In genomic region chr18:42510540-42510939, GRCh38 we compare ENCODE assay signal across 25 cellular contexts.
"Had no signal": no experiment of that assay in that cellular context is flagged by ENCODE, and none has a peak within 500 bp of the region (broad histone marks: within the 10 kb centered on the region; RNA-seq: fewer than 3 reads in every experiment).

No MANE protein-coding gene starts in this region.

- H3K27ac ChIP-seq: left ventricle myocardium inferior, pancreas, psoas muscle, skin epidermis, stomach, testis, thyroid gland, transverse colon, upper lobe of left lung had no signal

- ATAC-seq: naive thymus-derived CD4-positive, alpha-beta T cell; natural killer cell treated with Interleukin-12 subunit alpha and Interleukin-12 subunit beta and Interleukin-15 and Interleukin-18, amount 100 ng/mL, for 72 hours; pancreas; psoas muscle; sciatic nerve; stimulated activated naive B cell treated with anti-CD40 and anti-IgM and Interleukin-4, amounts not matched to agents 10 μg/mL and 1 μg/mL and 100 μg/mL, for 72 hours; stimulated activated naive CD8-positive, alpha-beta T cell treated with anti-CD3 and anti-CD28 coated beads, Interleukin-15, Interleukin-2, amounts not matched to agents 100 U/mL and 50 U/mL, for 24 hours had no signal

- H3K4me3 ChIP-seq: left ventricle myocardium inferior, lung, mucosa of descending colon, pancreas, psoas muscle, skin epidermis, stomach, testis, thyroid gland, transverse colon, upper lobe of left lung had no signal

- H3K4me1 ChIP-seq: left ventricle myocardium inferior, psoas muscle, stomach, testis, thyroid gland, transverse colon, upper lobe of left lung had no signal

- H3K27me3 ChIP-seq: pancreas, stomach, testis, thyroid gland, transverse colon, upper lobe of left lung had no signal

- FAIRE-seq: pancreas, urothelium cell line had no signal

- DNase-seq: islet precursor cell; left ventricle myocardium inferior; midbrain; mucosa of descending colon; naive thymus-derived CD4-positive, alpha-beta T cell; nucleus accumbens; pancreas; posterior cingulate gyrus; psoas muscle; stimulated activated CD4-positive, alpha-beta T cell treated with anti-CD3 and anti-CD28 coated beads, Interleukin-12 subunit alpha, Interleukin-12 subunit beta, amount 100 ng/mL, for 4 hours; stimulated activated CD4-positive, alpha-beta T cell treated with anti-CD3 and anti-CD28 coated beads, Interleukin-15, amount 100 ng/mL, for 24 hours; stimulated activated CD4-positive, alpha-beta T cell treated with anti-CD3 and anti-CD28 coated beads, Interleukin-2, amount 100 ng/mL, for 24 hours; stimulated activated CD4-positive, alpha-beta T cell treated with anti-CD3 and anti-CD28 coated beads, Interleukin-4, amount 100 ng/mL, for 1 hour; stimulated activated naive B cell treated with anti-CD40 and anti-IgM and Interleukin-4, amounts not matched to agents 10 μg/mL and 1 μg/mL and 100 μg/mL, for 72 hours; stimulated activated naive CD8-positive, alpha-beta T cell treated with anti-CD3 and anti-CD28 coated beads, Interleukin-15, Interleukin-2, amounts not matched to agents 100 U/mL and 50 U/mL, for 24 hours; stomach; testis; thyroid gland; transverse colon; upper lobe of left lung had no signal

- H3K9me3 ChIP-seq: left ventricle myocardium inferior, mucosa of descending colon, pancreas, psoas muscle, stomach, testis, thyroid gland, transverse colon, upper lobe of left lung had no signal

- H3K36me3 ChIP-seq: left ventricle myocardium inferior, pancreas, stomach, thyroid gland, transverse colon, upper lobe of left lung had no signal
